In genomic region chr11:65456418-65456817, GRCh38 we compare ENCODE assay signal across 12 cellular contexts. TPM values are rescaled to one million over a fixed set of nuclear protein-coding genes. Genes with fewer than 3 reads are reported as not detected.
A peak's percentile ranks its signal among the peaks of the same experiment; 100 is the strongest.
DNase-seq lines count a peak whose midpoint lies in the region; ATAC-seq, FAIRE-seq and TF ChIP-seq lines count a peak whose summit lies in the region.
"Had no signal": no experiment of that assay in that cellular context is flagged by ENCODE, and none has a peak within 500 bp of the region (broad histone marks: within the 10 kb centered on the region; RNA-seq: fewer than 3 reads in every experiment).

No MANE protein-coding gene starts in this region.

- H3K4me1 ChIP-seq in Karpas-422 (ENCODE audit: low read length) (peaks cover 34% of the 10 kb centered on the region), K562 (replicated peaks in 1 of 2; ENCODE audit: control insufficient read depth in 2 of 2, insufficient read depth in 2 of 2, low read length in 2 of 2) (peaks cover 22 to 47% of the 10 kb centered on the region in 2 experiments; a peak in 4 of 5 replicates)

- H3K27me3 Mint-ChIP-seq in activated CD4-positive, alpha-beta T cell treated with anti-CD3 and anti-CD28 coated beads for 36 hours, result no peaks in the 10 kb centered on the region
- H3K27me3 Mint-ChIP-seq in progenitor cell of endocrine pancreas, result peaks cover 5% of the 10 kb centered on the region

- in situ Hi-C loops in K562 (cut with MboI), result no loop called here

- H3K79me2 ChIP-seq in Karpas-422 (ENCODE audit: low read length), result peaks cover 4% of the 10 kb centered on the region; the same call in 1 of the 2 replicates
- H3K79me2 ChIP-seq in K562 (ENCODE audit: control insufficient read depth, insufficient read depth, low read length), result peaks cover 48% of the 10 kb centered on the region

- H3K4me1 Mint-ChIP-seq in activated CD4-positive, alpha-beta T cell treated with anti-CD3 and anti-CD28 coated beads for 36 hours, result peaks cover 40% of the 10 kb centered on the region
- peaks cover 10% of the 10 kb centered on the region for H3K4me1 Mint-ChIP-seq in progenitor cell of endocrine pancreas (ENCODE audit: low read depth)

- TF ChIP-seq POLR2A in K562 (conservative IDR thresholded peaks at IDR 0.05), result no peak

- no peaks in the 10 kb centered on the region for H3K9me3 Mint-ChIP-seq in activated CD4-positive, alpha-beta T cell treated with anti-CD3 and anti-CD28 coated beads for 36 hours (ENCODE audit: low read depth)
- no peaks in the 10 kb centered on the region for H3K9me3 Mint-ChIP-seq in progenitor cell of endocrine pancreas (ENCODE audit: low read depth)

- H3K9me3 ChIP-seq in Karpas-422 (ENCODE audit: low read length), result no peaks in the 10 kb centered on the region
- H3K9me3 ChIP-seq in K562 (replicated peaks; ENCODE audit: control insufficient read depth, insufficient read depth, low read depth, low read length), result no peaks in the 10 kb centered on the region
- H3K9me3 ChIP-seq: stomach had no signal

- no peak for FAIRE-seq in K562 (lab: Jason Lieb, UNC)

- peak overlapping the region; percentile 46 for H3K9ac ChIP-seq in Karpas-422 (ENCODE audit: low read length)
- peak overlapping the region in 1 of 2 experiments; percentile 80; a peak in 3 of 4 replicates for H3K9ac ChIP-seq in K562 (ENCODE audit: insufficient read depth in 1 of 2, low read depth in 2 of 2, low read length in 2 of 2)

- H3K4me2 ChIP-seq in Karpas-422 (ENCODE audit: low read depth, low read length, poor library complexity, severe bottlenecking), result peak overlapping the region; percentile 100
- H3K4me2 ChIP-seq in K562 (ENCODE audit: insufficient read depth, low read length), result peak overlapping the region; percentile 83

- H3K4me3 ChIP-seq in Karpas-422 (ENCODE audit: low read length) (peak overlapping the region; percentile 100), K562 (peak overlapping the region; percentile 70)
- H3K4me3 ChIP-seq: stomach had no signal

- 28% methylated on average over 3 of the region's 3 CpGs for WGBS in K562 (ENCODE audit: insufficient coverage, low coverage, missing lambda C conversion rate)

- no peak for TF ChIP-seq EP300 in K562 (IDR thresholded peaks at IDR 0.05; ENCODE audit: low read length)

- CTCF ChIA-PET in activated CD4-positive, alpha-beta T cell treated with anti-CD3 and anti-CD28 coated beads for 36 hours (lab: Charles Lee), result interaction anchor here (1.1 kb wide), 1 partner anchor 54 kb away, joined by 5 read pairs; no protein-coding TSS in a partner anchor
- CTCF ChIA-PET in K562 (lab: Yijun Ruan, JAX; ENCODE audit: low intra/inter-chr PET ratio), result no interaction called here

- H3K27me3 ChIP-seq in Karpas-422 (ENCODE audit: low read length), result no peaks in the 10 kb centered on the region
- H3K27me3 ChIP-seq in K562 (ENCODE audit: control insufficient read depth in 2 of 2, insufficient read depth in 2 of 2, low read length in 2 of 2), result no peaks in the 10 kb centered on the region
- H3K27me3 ChIP-seq: stomach had no signal

- ATAC-seq in activated CD4-positive, alpha-beta T cell treated with anti-CD3 and anti-CD28 coated beads for 36 hours, result no peak
- ATAC-seq in K562 (no peak), GM21786 (IDR thresholded peaks at IDR 0.05; ENCODE audit: unreplicated experiment) (no peak), GM21723 (IDR thresholded peaks at IDR 0.05; ENCODE audit: unreplicated experiment) (no peak)

- H3K27ac Mint-ChIP-seq in activated CD4-positive, alpha-beta T cell treated with anti-CD3 and anti-CD28 coated beads for 36 hours, result no peak overlapping the region
- H3K27ac Mint-ChIP-seq in progenitor cell of endocrine pancreas, result peak overlapping the region; percentile 27

- H3K36me3 Mint-ChIP-seq in activated CD4-positive, alpha-beta T cell treated with anti-CD3 and anti-CD28 coated beads for 36 hours (ENCODE audit: low read depth), result peaks cover 1% of the 10 kb centered on the region
- H3K36me3 Mint-ChIP-seq in progenitor cell of endocrine pancreas (ENCODE audit: insufficient read depth), result no peaks in the 10 kb centered on the region

- no peaks in the 10 kb centered on the region for H3K9me2 ChIP-seq in Karpas-422 (replicated peaks; ENCODE audit: insufficient read depth, low read length)

- no peaks in the 10 kb centered on the region for H3K9me1 ChIP-seq in K562 (ENCODE audit: control insufficient read depth, insufficient read depth, low read length)

- H3K36me3 ChIP-seq in Karpas-422 (ENCODE audit: insufficient read depth, low read length), result peaks cover 6% of the 10 kb centered on the region; the same call in 1 of the 2 replicates
- H3K36me3 ChIP-seq in K562 (ENCODE audit: control insufficient read depth, insufficient read depth, low read length), result 0 out of 3 replicates have a peak, but pooled peaks cover 3% of the 10 kb centered on the region
- H3K36me3 ChIP-seq: stomach had no signal

- no peak for DNase-seq in activated CD4-positive, alpha-beta T cell treated with anti-CD3 and anti-CD28 coated beads for 36 hours
- no peak for DNase-seq in activated CD4-positive, alpha-beta T cell treated with anti-CD3 and anti-CD28 coated beads for 48 hours
- DNase-seq in Karpas-422 (peak; percentile 43), K562 (ENCODE audit: extremely low read depth in 1 of 4, low spot score in 3 of 4) (no peak), progenitor cell of endocrine pancreas (ENCODE audit: low spot score, unreplicated experiment) (no peak), T-helper 9 cell (no peak)
- DNase-seq: activated effector memory CD4-positive, alpha-beta T cell treated with Interleukin-2 at 50 U/mL for 16 hours; GDM1; NCI-H2081 treated with DMSO at 0.1 percent for 48 hours had no signal

- BruUV-seq in K562 (replicated peaks; lab: Mats Ljungman, UMichigan), result no TSS peak

- no peak for TF ChIP-seq RAD21 in K562 (CRISPR knock-in tag; conservative IDR thresholded peaks at IDR 0.05 in 1 of 2, IDR thresholded peaks at IDR 0.05 in 1 of 2)

- peak overlapping the region; percentile 60 for H3K27ac ChIP-seq in Karpas-422 (ENCODE audit: low read length)
- peak overlapping the region; percentile 65 for H3K27ac ChIP-seq in K562 (ENCODE audit: extremely low read depth, low read depth, low read length)
- H3K27ac ChIP-seq: stomach had no signal

- POLR2A ChIA-PET in activated CD4-positive, alpha-beta T cell treated with anti-CD3 and anti-CD28 coated beads for 36 hours (lab: Charles Lee), result no interaction called here
- POLR2A ChIA-PET in K562 (lab: Yijun Ruan, JAX), result interaction anchor here (0.5 to 26.0 kb wide), 13 partner anchors 9 to 45 kb away, joined by 3 to 2118 read pairs (median 11); partner anchors contain the start of genes MALAT1 and NEAT1

- intact Hi-C loops in activated CD4-positive, alpha-beta T cell treated with anti-CD3 and anti-CD28 coated beads for 36 hours (cut with DNase I, micrococcal nuclease), result no loop called here
- intact Hi-C loops in K562 (cut with micrococcal nuclease), result no loop called here

- H4K20me1 ChIP-seq in Karpas-422 (ENCODE audit: insufficient read depth, low read depth, low read length) (no peaks in the 10 kb centered on the region), K562 (replicated peaks; ENCODE audit: control insufficient read depth, insufficient read depth, low read length) (peaks cover 3% of the 10 kb centered on the region; the same call in 1 of the 2 replicates)

- H2AFZ ChIP-seq in Karpas-422 (ENCODE audit: low read length) (no peak overlapping the region), K562 (ENCODE audit: low read depth, low read length) (peak overlapping the region; percentile 61; the same call in 1 of the 2 replicates)

- H3K4me3 Mint-ChIP-seq in activated CD4-positive, alpha-beta T cell treated with anti-CD3 and anti-CD28 coated beads for 36 hours, result peak overlapping the region; percentile 92
- H3K4me3 Mint-ChIP-seq in progenitor cell of endocrine pancreas (ENCODE audit: low read depth), result peak overlapping the region; percentile 27

- TF ChIP-seq CTCF in K562 (IDR thresholded peaks at IDR 0.05 in 2 of 3, conservative IDR thresholded peaks at IDR 0.05 in 1 of 3; ENCODE audit: insufficient read depth in 2 of 3, low read depth in 1 of 3, low read length in 3 of 3) (no peak), progenitor cell of endocrine pancreas (IDR thresholded peaks at IDR 0.05; ENCODE audit: unreplicated experiment) (no peak)

RNA-seq across cellular contexts. Expression of gene NEAT1, which starts 33.8 kb away (rescaled TPM):
- 100 to 1,000 TPM; 435 to 569 TPM for total RNA-seq in activated CD4-positive, alpha-beta T cell treated with anti-CD3 and anti-CD28 coated beads for 36 hours
- 36.5 and 74.7 TPM in 2 replicates for total RNA-seq in Karpas-422 (2014; rRNA removed; shearing (Covaris generic); ENCODE audit: low replicate concordance)
- total RNA-seq in K562 (2011; cell fraction: chromatin; rRNA removed; ENCODE audit: low replicate concordance), result 684 and 1,510 TPM in 2 replicates
- total RNA-seq in K562 (2011; cell fraction: nucleolus; rRNA removed), result 291 and 321 TPM in 2 replicates
- total RNA-seq in K562 (2011; cell fraction: nucleoplasm; rRNA removed), result 737 and 1,283 TPM in 2 replicates
- total RNA-seq in K562 (2014; rRNA removed) (15.2 and 20.1 TPM in 2 replicates), K562 (2014; rRNA removed; fragmentation: Illumina TruSeq; extraction: Trizol) (62.8 and 76.9 TPM in 2 replicates), K562 (2015; rRNA removed; fragmentation: Illumina TruSeq; extraction: Trizol) (26.3 and 31.5 TPM in 2 replicates), K562 (2021) (129 and 208 TPM in 2 replicates), progenitor cell of endocrine pancreas (78.8 and 99.9 TPM in 2 replicates)
- polyA plus RNA-seq in K562 (2011; rRNA removed) (56.2 and 171 TPM in 2 replicates), K562 (2014; fragmentation: Illumina TruSeq; extraction: Trizol) (137 and 146 TPM in 2 replicates), K562 (2014; fragmentation: Nextera tagmentation; extraction: Ambion mirVana) (10 to 100 TPM; 22.8 to 30.1 TPM), K562 (2014; rRNA removed) (382 and 389 TPM in 2 replicates)
- polyA plus RNA-seq in K562 (2011; cell fraction: cytosol; rRNA removed), result 45.5 and 49.2 TPM in 2 replicates
- 234 and 651 TPM in 2 replicates for polyA plus RNA-seq in K562 (2011; cell fraction: nucleus; rRNA removed)
- polyA plus RNA-seq in K562 (2012), result 312 and 328 TPM in 2 replicates
- polyA minus RNA-seq in K562 (2011; rRNA and poly(A)+ RNA removed), result 92.6 and 137 TPM in 2 replicates
- 19.9 and 35.6 TPM in 2 replicates for polyA minus RNA-seq in K562 (2011; cell fraction: cytosol; rRNA and poly(A)+ RNA removed)
- 168 and 220 TPM in 2 replicates for polyA minus RNA-seq in K562 (2011; cell fraction: nucleus; rRNA and poly(A)+ RNA removed)

RNA-seq across cellular contexts. Expression of gene MALAT1, which starts 42.4 kb away (rescaled TPM):
- 1,000 to 10,000 TPM; 7,016 to 9,748 TPM for total RNA-seq in activated CD4-positive, alpha-beta T cell treated with anti-CD3 and anti-CD28 coated beads for 36 hours
- 3,783 and 4,167 TPM in 2 replicates for total RNA-seq in Karpas-422 (2014; rRNA removed; shearing (Covaris generic); ENCODE audit: low replicate concordance)
- total RNA-seq in K562 (2011; cell fraction: chromatin; rRNA removed; ENCODE audit: low replicate concordance), result 25,088 and 54,166 TPM in 2 replicates
- total RNA-seq in K562 (2011; cell fraction: nucleolus; rRNA removed), result 9,055 and 12,105 TPM in 2 replicates
- total RNA-seq in K562 (2011; cell fraction: nucleoplasm; rRNA removed), result 29,585 and 58,308 TPM in 2 replicates
- 1,943 and 2,212 TPM in 2 replicates for total RNA-seq in K562 (2014; rRNA removed)
- total RNA-seq in K562 (2014; rRNA removed; fragmentation: Illumina TruSeq; extraction: Trizol), result 2,548 and 2,859 TPM in 2 replicates
- total RNA-seq in K562 (2015; rRNA removed; fragmentation: Illumina TruSeq; extraction: Trizol), result 2,437 and 2,551 TPM in 2 replicates
- total RNA-seq in K562 (2021), result 4,052 and 5,928 TPM in 2 replicates
- 980 and 1,205 TPM in 2 replicates for polyA plus RNA-seq in K562 (2011; rRNA removed)
- 93.6 and 371 TPM in 2 replicates for polyA plus RNA-seq in K562 (2011; cell fraction: cytosol; rRNA removed)
- polyA plus RNA-seq in K562 (2011; cell fraction: nucleus; rRNA removed), result 5,475 and 8,513 TPM in 2 replicates
- polyA plus RNA-seq in K562 (2012), result 1,113 and 1,346 TPM in 2 replicates
- 363 and 398 TPM in 2 replicates for polyA plus RNA-seq in K562 (2014; fragmentation: Illumina TruSeq; extraction: Trizol)
- 1,000 to 10,000 TPM; 1,606 to 8,715 TPM for polyA plus RNA-seq in K562 (2014; fragmentation: Nextera tagmentation; extraction: Ambion mirVana)
- 1,666 and 2,351 TPM in 2 replicates for polyA plus RNA-seq in K562 (2014; rRNA removed)
- polyA minus RNA-seq in K562 (2011; rRNA and poly(A)+ RNA removed), result 5,106 and 10,064 TPM in 2 replicates
- 2,869 and 5,041 TPM in 2 replicates for polyA minus RNA-seq in K562 (2011; cell fraction: cytosol; rRNA and poly(A)+ RNA removed)
- polyA minus RNA-seq in K562 (2011; cell fraction: nucleus; rRNA and poly(A)+ RNA removed), result 20,177 and 33,147 TPM in 2 replicates
- 16,546 and 17,116 TPM in 2 replicates for total RNA-seq in progenitor cell of endocrine pancreas
